Comparison of ENCODE assay signal across 8 cellular contexts in the genomic region with DNA sequence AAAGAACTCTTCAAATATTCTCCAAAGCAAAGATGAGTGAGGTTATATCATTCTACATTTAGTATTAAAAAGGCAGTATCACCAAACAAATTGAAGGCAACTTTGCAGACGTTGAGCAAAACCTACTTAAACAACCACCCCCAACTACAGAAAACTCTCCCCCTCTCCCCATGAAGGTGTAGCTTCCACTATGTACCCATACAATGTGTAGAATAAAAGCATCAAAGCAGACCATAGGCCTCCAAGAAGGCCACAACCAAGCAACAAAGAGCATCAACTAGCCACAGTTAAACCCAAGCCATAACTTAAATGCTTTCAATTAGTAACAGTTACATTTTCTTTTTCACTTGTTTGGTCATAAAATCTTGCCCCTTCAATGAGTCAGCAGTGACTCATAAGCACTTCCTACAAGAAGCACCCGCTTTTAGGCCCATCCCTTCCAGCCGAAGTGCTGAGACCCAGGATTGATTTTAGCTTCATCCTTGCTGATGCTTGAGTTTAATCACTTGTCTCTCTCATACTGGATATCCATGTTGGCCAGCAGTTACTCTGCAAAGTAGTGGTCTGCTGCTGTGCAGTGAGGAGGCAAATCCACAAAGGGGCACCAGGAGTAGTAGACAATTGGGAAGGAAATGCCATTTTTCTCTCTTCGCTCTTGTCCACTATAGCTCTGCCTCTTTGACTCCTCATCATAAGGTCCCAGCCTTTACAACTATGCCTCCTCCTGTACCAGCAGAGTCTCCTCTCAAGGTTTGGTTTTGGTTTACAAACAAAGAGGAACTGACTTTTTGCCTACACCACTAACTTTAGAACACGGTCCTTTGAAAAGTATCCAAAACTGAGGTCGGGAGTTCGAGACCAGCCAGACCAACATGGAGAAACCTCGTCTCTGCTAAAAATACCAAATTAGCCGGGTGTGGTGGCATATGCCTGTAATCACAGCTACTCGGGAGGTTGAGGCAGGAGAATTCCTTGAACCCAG. TPM values are rescaled to one million over a fixed set of nuclear protein-coding genes. Genes with fewer than 3 reads are reported as not detected.
DNase-seq lines count a peak whose midpoint lies in the region; ATAC-seq and TF ChIP-seq lines count a peak whose summit lies in the region.

No MANE protein-coding gene starts in this region.

- no peak for TF ChIP-seq RAD21 in SK-N-SH (IDR thresholded peaks at IDR 0.05; ENCODE audit: low read length)

- TF ChIP-seq POLR2A in Peyer's patch (IDR thresholded peaks at IDR 0.05) = no peak

- H3K4me3 ChIP-seq in AG04449 (ENCODE audit: low read depth, low read length) (no peak overlapping the region), SK-N-SH (ENCODE audit: low read depth in 2 of 2, low read length in 1 of 2) (no peak overlapping the region; a peak in 1 of 4 replicates), epithelial cell of esophagus (ENCODE audit: low read length) (no peak overlapping the region), Peyer's patch (no peak overlapping the region)

- CTCF ChIA-PET in AG04449 (lab: Yijun Ruan, JAX) (interaction anchor here (1.5 kb wide), 1 partner anchor 89 kb away, joined by 4 read pairs; no protein-coding TSS in a partner anchor), SK-N-SH (lab: Yijun Ruan, JAX) (interaction anchor here (1.0 kb wide), 1 partner anchor 8 kb away, joined by 3 read pairs; a partner anchor contains a TSS)

- H3K9me3 ChIP-seq in SK-N-SH (no peaks in the 10 kb centered on the region), Peyer's patch (no peaks in the 10 kb centered on the region)

- POLR2A ChIA-PET in AG04449 (lab: Yijun Ruan, JAX) = interaction anchor here (1.1 kb wide), 1 partner anchor 8 kb away, joined by 4 read pairs; a partner anchor contains a TSS
- POLR2A ChIA-PET in SK-N-SH (lab: Yijun Ruan, JAX) = no interaction called here

- no peaks in the 10 kb centered on the region for H3K9me2 ChIP-seq in SK-N-SH

- no peaks in the 10 kb centered on the region for H4K20me1 ChIP-seq in SK-N-SH (ENCODE audit: insufficient read depth)

- ATAC-seq in GM18907 (IDR thresholded peaks at IDR 0.05; ENCODE audit: unreplicated experiment) = peak; percentile 83
- ATAC-seq in HG03135 (IDR thresholded peaks at IDR 0.05; ENCODE audit: unreplicated experiment) = peak; percentile 83

- peak overlapping the region; percentile 59; the same call in 1 of the 2 replicates for H3K4me2 ChIP-seq in SK-N-SH

- DNase-seq in AG04449 (ENCODE audit: low read depth, low spot score) = peak; percentile 71
- no peak for DNase-seq in SK-N-SH
- peak; percentile 85 for DNase-seq in epithelial cell of esophagus (ENCODE audit: low read depth)
- DNase-seq in stimulated activated CD8-positive, alpha-beta memory T cell treated with anti-CD3 and anti-CD28 coated beads, Interleukin-4, amount 100 ng/mL, for 48 hours = peak; percentile 47
- DNase-seq in Peyer's patch = no peak
- DNase-seq in DMS79 (lab: John Stamatoyannopoulos, UW) = no peak

- no peaks in the 10 kb centered on the region for H3K79me2 ChIP-seq in SK-N-SH (ENCODE audit: insufficient read depth)

- H2AFZ ChIP-seq in SK-N-SH (ENCODE audit: low read depth) = peak overlapping the region; percentile 80

- no peaks in the 10 kb centered on the region for H3K36me3 ChIP-seq in SK-N-SH (replicated peaks in 1 of 2; ENCODE audit: control insufficient read depth in 1 of 2, insufficient read depth in 2 of 2, low read length in 1 of 2)
- H3K36me3 ChIP-seq in Peyer's patch = no peaks in the 10 kb centered on the region

- H3K27ac ChIP-seq in SK-N-SH (ENCODE audit: low read depth in 2 of 2, low read length in 1 of 2) (peak overlapping the region; percentile 43 to 82; a peak in 3 of 4 replicates), Peyer's patch (no peak overlapping the region)

- peaks cover 0 to 17% of the 10 kb centered on the region in 2 experiments; a peak in 2 of 4 replicates for H3K4me1 ChIP-seq in SK-N-SH (ENCODE audit: control insufficient read depth in 1 of 2, insufficient read depth in 2 of 2, low read depth in 1 of 2, low read length in 1 of 2)
- no peaks in the 10 kb centered on the region for H3K4me1 ChIP-seq in Peyer's patch

- peak overlapping the region; percentile 18; the same call in 1 of the 2 replicates for H3K9ac ChIP-seq in SK-N-SH

- no peaks in the 10 kb centered on the region for H3K27me3 ChIP-seq in SK-N-SH (ENCODE audit: insufficient read depth)
- H3K27me3 ChIP-seq in Peyer's patch = no peaks in the 10 kb centered on the region

- WGBS in SK-N-SH (ENCODE audit: low lambda C conversion rate) = 54% methylated on average over 10 of the region's 10 CpGs

- no peak for TF ChIP-seq CTCF in AG04449 (IDR thresholded peaks at IDR 0.05; ENCODE audit: insufficient read depth, low read length, missing control alignments)
- TF ChIP-seq CTCF in SK-N-SH (IDR thresholded peaks at IDR 0.05) = no peak
- TF ChIP-seq CTCF in epithelial cell of esophagus (IDR thresholded peaks at IDR 0.05; ENCODE audit: insufficient read depth, low read depth, low read length, missing control alignments) = no peak
- no peak for TF ChIP-seq CTCF in Peyer's patch (IDR thresholded peaks at IDR 0.05)

- peak in 1 of 2 experiments; percentile 31; a peak in 1 of 4 replicates for TF ChIP-seq EP300 in SK-N-SH (IDR thresholded peaks at IDR 0.05; ENCODE audit: borderline replicate concordance in 1 of 2, low read depth in 1 of 2, low read length in 1 of 2)

- peaks cover 20% of the 10 kb centered on the region for H3F3A ChIP-seq in SK-N-SH (replicated peaks; ENCODE audit: insufficient read depth)

TF ChIP-seq in SK-N-SH, 30 proteins besides CTCF, POLR2A, EP300 and RAD21:
- no peak for TF ChIP-seq GATA2 (CRISPR knock-in tag; IDR thresholded peaks at IDR 0.05)
- TF ChIP-seq TCF12 (IDR thresholded peaks at IDR 0.05) = peak; percentile 71; the same call in 1 of the 2 replicates
- TF ChIP-seq SIN3A (IDR thresholded peaks at IDR 0.05; ENCODE audit: borderline replicate concordance, low read depth, low read length) = 0 out of 2 replicates have a peak, but pooled peaks have one; percentile 36
- TF ChIP-seq, protein P1, sequence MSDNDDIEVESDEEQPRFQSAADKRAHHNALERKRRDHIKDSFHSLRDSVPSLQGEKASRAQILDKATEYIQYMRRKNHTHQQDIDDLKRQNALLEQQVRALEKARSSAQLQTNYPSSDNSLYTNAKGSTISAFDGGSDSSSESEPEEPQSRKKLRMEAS (IDR thresholded peaks at IDR 0.05; ENCODE audit: low read depth) = peak; percentile 68
- peak; percentile 99 for TF ChIP-seq FOSL2 (IDR thresholded peaks at IDR 0.05; ENCODE audit: borderline replicate concordance, low read depth)
- no peak for TF ChIP-seq GABPA (IDR thresholded peaks at IDR 0.05; ENCODE audit: low read depth)
- TF ChIP-seq JUND (IDR thresholded peaks at IDR 0.05) = peak; percentile 97
- TF ChIP-seq TAF1 (IDR thresholded peaks at IDR 0.05; ENCODE audit: borderline replicate concordance, low read depth, low read length) = 0 out of 2 replicates have a peak, but pooled peaks have one; percentile 13

RNA-seq across cellular contexts. Expression of a gene that starts 8.4 kb away (rescaled TPM):
- 10.5 and 14.5 TPM in 2 replicates for polyA plus RNA-seq in SK-N-SH (2012; rRNA removed)
- 10.6 and 10.9 TPM in 2 replicates for polyA plus RNA-seq in SK-N-SH (2012; cell fraction: cytosol; rRNA removed)
- polyA plus RNA-seq in SK-N-SH (2012; cell fraction: nucleus; rRNA removed) = 12.9 and 28.1 TPM in 2 replicates
- 10 to 100 TPM; 21.5 to 47.0 (median 26.8) TPM for total RNA-seq in Peyer's patch

Comparison
In these comparisons a context has a peak if more than half of its experiments do, and no peak if none do; other contexts are left out.
1. DNase-seq: peak in AG04449 (single experiment), epithelial cell of esophagus (single experiment) and stimulated activated CD8-positive, alpha-beta memory T cell treated with anti-CD3 and anti-CD28 coated beads, Interleukin-4, amount 100 ng/mL, for 48 hours (single experiment); none in SK-N-SH (single experiment), Peyer's patch (0 of 3) and DMS79 (single experiment).
2. H3K27ac ChIP-seq: peak in SK-N-SH (2 of 2); none in Peyer's patch (0 of 4).